In genomic region chr15:94206463-94207167, GRCh38 we compare ENCODE assay signal across 8 cellular contexts. TPM values are rescaled to one million over a fixed set of nuclear protein-coding genes. Genes with fewer than 3 reads are reported as not detected.
DNase-seq lines count a peak whose midpoint lies in the region; ATAC-seq, FAIRE-seq and TF ChIP-seq lines count a peak whose summit lies in the region.

No MANE protein-coding gene starts in this region.

- intact Hi-C loops in gastrocnemius medialis (cut with DNase I; ENCODE audit: low total_unique reads): no loop called here

- peaks cover 21% of the 10 kb centered on the region for H3K4me1 ChIP-seq in SJSA1 (replicated peaks)
- no peaks in the 10 kb centered on the region for H3K4me1 ChIP-seq in gastrocnemius medialis
- no peaks in the 10 kb centered on the region for H3K4me1 ChIP-seq in HAP-1

- H3K27me3 ChIP-seq in SJSA1 (replicated peaks) (no peaks in the 10 kb centered on the region), gastrocnemius medialis (no peaks in the 10 kb centered on the region), HAP-1 (ENCODE audit: low read depth) (no peaks in the 10 kb centered on the region)

- no peaks in the 10 kb centered on the region for H3K9me3 ChIP-seq in SJSA1 (replicated peaks)
- no peaks in the 10 kb centered on the region for H3K9me3 ChIP-seq in gastrocnemius medialis
- H3K9me3 ChIP-seq in HAP-1: no peaks in the 10 kb centered on the region

- no peaks in the 10 kb centered on the region for H3K36me3 ChIP-seq in SJSA1
- H3K36me3 ChIP-seq in gastrocnemius medialis: no peaks in the 10 kb centered on the region
- H3K36me3 ChIP-seq in HAP-1 (replicated peaks): no peaks in the 10 kb centered on the region

- DNase-seq in stimulated activated CD4-positive, alpha-beta T cell treated with anti-CD3 and anti-CD28 coated beads, Interleukin-12 subunit alpha, Interleukin-12 subunit beta, amount 100 ng/mL, for 48 hours (ENCODE audit: low read depth in 2 of 3, low spot score in 1 of 3): peak; percentile 19 to 29 (median 27)
- DNase-seq in stimulated activated CD4-positive, alpha-beta T cell treated with anti-CD3 and anti-CD28 coated beads, Interleukin-12 subunit alpha, Interleukin-12 subunit beta, amount 100 ng/mL, for 4 hours: no peak
- DNase-seq in SJSA1 (ENCODE audit: low read depth in 1 of 2, low spot score in 2 of 2): peak; percentile 67 to 73
- DNase-seq in epithelial cell of prostate (ENCODE audit: low read depth, low spot score): peak; percentile 85
- peak; percentile 69 for DNase-seq in urothelium cell line (ENCODE audit: low spot score)
- no peak for DNase-seq in gastrocnemius medialis
- no peak for DNase-seq in NCI-H69 (lab: John Stamatoyannopoulos, UW)
- no peak for DNase-seq in HAP-1 (ENCODE audit: low spot score in 2 of 2)

- no peak for TF ChIP-seq CTCF in gastrocnemius medialis (IDR thresholded peaks at IDR 0.05 in 4 of 5, conservative IDR thresholded peaks at IDR 0.05 in 1 of 5)

- no peak for TF ChIP-seq POLR2A in gastrocnemius medialis (IDR thresholded peaks at IDR 0.05)

- no peak for FAIRE-seq in urothelium cell line (lab: Jason Lieb, UNC)

- in situ Hi-C loops in gastrocnemius medialis (cut with MboI; ENCODE audit: low sequenced_read_pairs in 4 of 4) (no loop called here), HAP-1 (cut with MboI; ENCODE audit: low sequenced_read_pairs) (no loop called here)

- ATAC-seq in gastrocnemius medialis: no peak

- peak overlapping the region; percentile 80 for H3K27ac ChIP-seq in SJSA1
- H3K27ac ChIP-seq in epithelial cell of prostate: peak overlapping the region; percentile 40
- no peak overlapping the region for H3K27ac ChIP-seq in gastrocnemius medialis

- H3K4me3 ChIP-seq in SJSA1: no peak overlapping the region
- H3K4me3 ChIP-seq in gastrocnemius medialis: no peak overlapping the region
- H3K4me3 ChIP-seq in HAP-1: no peak overlapping the region

RNA-seq across cellular contexts. Expression of gene MCTP2, which starts 24.7 kb away (rescaled TPM):
- total RNA-seq in SJSA1 (2014; rRNA removed; shearing (Covaris generic)): 0.18 and 0.72 TPM in 2 replicates
- 1 to 10 TPM in 1 of 4 donors, under 1 TPM in 3; 0.13 to 2.0 (median 0.43) TPM for total RNA-seq in gastrocnemius medialis

Comparison
In these comparisons a context has a peak if more than half of its experiments do, and no peak if none do; other contexts are left out.
1. DNase-seq: peak in stimulated activated CD4-positive, alpha-beta T cell treated with anti-CD3 and anti-CD28 coated beads, Interleukin-12 subunit alpha, Interleukin-12 subunit beta, amount 100 ng/mL, for 48 hours (3 of 3), SJSA1 (2 of 2), epithelial cell of prostate (single experiment) and urothelium cell line (single experiment); none in stimulated activated CD4-positive, alpha-beta T cell treated with anti-CD3 and anti-CD28 coated beads, Interleukin-12 subunit alpha, Interleukin-12 subunit beta, amount 100 ng/mL, for 4 hours (single experiment), gastrocnemius medialis (0 of 2), NCI-H69 (single experiment) and HAP-1 (0 of 2).
2. H3K27ac ChIP-seq: peak in SJSA1 (single experiment) and epithelial cell of prostate (single experiment); none in gastrocnemius medialis (0 of 4).